ENCODE assay signal across 1 cellular context in the genomic region with DNA sequence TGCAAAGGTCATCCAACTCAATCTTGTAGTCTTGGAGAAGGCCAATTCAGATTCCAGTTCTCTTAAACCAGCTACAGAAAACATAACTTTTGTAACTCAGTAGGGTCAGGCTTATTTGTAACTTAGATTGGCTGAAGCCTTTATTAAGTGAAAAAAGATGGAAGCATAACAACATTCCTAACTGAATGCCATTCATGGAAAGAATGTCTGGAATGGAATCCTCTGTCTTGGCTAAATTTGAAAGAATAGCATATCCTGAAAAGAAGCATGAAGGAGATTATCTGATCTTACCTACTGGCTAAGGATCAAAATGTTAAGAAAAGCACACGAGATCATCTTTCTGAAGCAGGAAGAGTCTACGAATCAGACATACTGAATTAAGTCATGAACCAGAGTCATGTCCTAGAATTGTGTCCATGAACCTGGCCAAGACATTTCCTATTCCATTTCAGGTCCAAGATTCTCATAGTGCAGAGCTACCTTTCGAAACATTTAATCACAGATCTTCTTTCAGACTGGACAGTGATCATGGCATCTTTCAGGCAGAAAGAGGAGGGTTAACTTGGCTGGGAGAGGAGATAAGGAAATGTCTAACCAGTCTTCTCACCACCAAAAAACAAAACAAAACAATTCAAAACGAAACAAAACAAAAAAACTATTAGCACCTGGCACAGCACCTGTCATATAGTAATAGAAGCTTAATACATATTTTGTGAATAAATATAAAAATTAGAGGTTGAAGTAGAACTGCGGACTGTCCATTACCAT.
TF ChIP-seq lines count a peak whose summit lies in the region.

No MANE protein-coding gene starts in this region.

TF ChIP-seq in IMR-90, 13 proteins besides CTCF, POLR2A, EP300 and RAD21 (continued from another document):
- TF ChIP-seq, protein P1, sequence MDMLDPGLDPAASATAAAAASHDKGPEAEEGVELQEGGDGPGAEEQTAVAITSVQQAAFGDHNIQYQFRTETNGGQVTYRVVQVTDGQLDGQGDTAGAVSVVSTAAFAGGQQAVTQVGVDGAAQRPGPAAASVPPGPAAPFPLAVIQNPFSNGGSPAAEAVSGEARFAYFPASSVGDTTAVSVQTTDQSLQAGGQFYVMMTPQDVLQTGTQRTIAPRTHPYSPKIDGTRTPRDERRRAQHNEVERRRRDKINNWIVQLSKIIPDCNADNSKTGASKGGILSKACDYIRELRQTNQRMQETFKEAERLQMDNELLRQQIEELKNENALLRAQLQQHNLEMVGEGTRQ (IDR thresholded peaks at IDR 0.05; ENCODE audit: low read depth, low read length): no peak
- TF ChIP-seq BHLHE40 (IDR thresholded peaks at IDR 0.05; ENCODE audit: low read depth, low read length) (no peak), MAFK (IDR thresholded peaks at IDR 0.05; ENCODE audit: low read depth, low read length) (no peak), MXI1 (IDR thresholded peaks at IDR 0.05; ENCODE audit: borderline replicate concordance, low read depth, low read length) (no peak), CHD1 (IDR thresholded peaks at IDR 0.05; ENCODE audit: low read depth, low read length) (no peak), CEBPB (IDR thresholded peaks at IDR 0.05; ENCODE audit: low read depth, low read length) (no peak), SMC3 (IDR thresholded peaks at IDR 0.05; ENCODE audit: low read depth, low read length) (no peak)
- TF ChIP-seq, protein P2, sequence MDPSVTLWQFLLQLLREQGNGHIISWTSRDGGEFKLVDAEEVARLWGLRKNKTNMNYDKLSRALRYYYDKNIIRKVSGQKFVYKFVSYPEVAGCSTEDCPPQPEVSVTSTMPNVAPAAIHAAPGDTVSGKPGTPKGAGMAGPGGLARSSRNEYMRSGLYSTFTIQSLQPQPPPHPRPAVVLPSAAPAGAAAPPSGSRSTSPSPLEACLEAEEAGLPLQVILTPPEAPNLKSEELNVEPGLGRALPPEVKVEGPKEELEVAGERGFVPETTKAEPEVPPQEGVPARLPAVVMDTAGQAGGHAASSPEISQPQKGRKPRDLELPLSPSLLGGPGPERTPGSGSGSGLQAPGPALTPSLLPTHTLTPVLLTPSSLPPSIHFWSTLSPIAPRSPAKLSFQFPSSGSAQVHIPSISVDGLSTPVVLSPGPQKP (IDR thresholded peaks at IDR 0.05; ENCODE audit: borderline replicate concordance, low read depth, low read length): no peak
